Comparison of ENCODE assay signal across 8 cellular contexts in the genomic region with DNA sequence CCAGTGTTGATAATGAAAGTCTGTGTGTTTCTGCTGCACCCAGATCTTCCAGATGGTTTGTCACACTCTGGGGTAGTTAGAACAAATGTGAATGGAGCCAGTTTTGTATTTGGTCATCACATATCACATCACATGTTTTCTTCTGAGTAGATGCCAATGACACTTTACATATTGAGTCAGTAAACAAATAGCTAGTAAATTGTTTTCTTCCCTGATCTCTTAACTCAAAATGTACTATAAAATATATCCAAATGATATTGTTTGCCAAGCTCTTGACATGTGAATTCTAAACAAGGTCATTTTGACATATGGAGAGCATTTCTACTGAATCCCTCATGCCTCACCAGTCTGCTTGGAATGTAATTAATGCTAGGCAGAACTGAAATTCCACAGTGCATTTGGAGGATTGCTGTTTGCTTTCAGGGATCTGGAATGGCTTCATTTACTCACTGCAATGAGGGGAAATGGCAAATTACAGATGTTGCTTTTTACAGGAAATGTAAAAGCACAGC. TPM values are rescaled to one million over a fixed set of nuclear protein-coding genes. Genes with fewer than 3 reads are reported as not detected.
DNase-seq lines count a peak whose midpoint lies in the region; ATAC-seq, FAIRE-seq and TF ChIP-seq lines count a peak whose summit lies in the region.

No MANE protein-coding gene starts in this region.

- no peaks in the 10 kb centered on the region for H3K27me3 ChIP-seq in SU-DHL-6 (ENCODE audit: low read length)
- H3K27me3 ChIP-seq in MM.1S (replicated peaks; ENCODE audit: insufficient read depth, low read length): no peaks in the 10 kb centered on the region

- TF ChIP-seq CTCF in SU-DHL-6 (IDR thresholded peaks at IDR 0.05; ENCODE audit: insufficient read depth, low read length, poor library complexity, severe bottlenecking) (no peak), progenitor cell of endocrine pancreas (IDR thresholded peaks at IDR 0.05; ENCODE audit: unreplicated experiment) (no peak), glutamatergic neuron (IDR thresholded peaks at IDR 0.05; ENCODE audit: partially characterized antibody, unreplicated experiment) (no peak), MM.1S (IDR thresholded peaks at IDR 0.05; ENCODE audit: low read length) (no peak)

- 0 out of 2 replicates have a peak overlapping the region, but pooled peaks have one; percentile 14 for H3K9ac ChIP-seq in SU-DHL-6 (ENCODE audit: low read length)
- H3K9ac ChIP-seq in MM.1S (ENCODE audit: low read length): no peak overlapping the region

- H3K36me3 ChIP-seq in SU-DHL-6 (ENCODE audit: low read length) (peaks cover 19% of the 10 kb centered on the region), MM.1S (replicated peaks; ENCODE audit: insufficient read depth, low read length) (no peaks in the 10 kb centered on the region)

- H3K4me1 ChIP-seq in MM.1S (ENCODE audit: low read length): no peaks in the 10 kb centered on the region

- H3K4me3 Mint-ChIP-seq in progenitor cell of endocrine pancreas (ENCODE audit: low read depth) (no peak overlapping the region), glutamatergic neuron (ENCODE audit: unreplicated experiment) (no peak overlapping the region)

- H2AFZ ChIP-seq in SU-DHL-6 (ENCODE audit: low read depth, low read length, severe bottlenecking): no peak overlapping the region
- no peak overlapping the region for H2AFZ ChIP-seq in MM.1S (ENCODE audit: low read length)

- no peaks in the 10 kb centered on the region for H3K9me3 ChIP-seq in SU-DHL-6 (ENCODE audit: insufficient read depth, low read length)
- H3K9me3 ChIP-seq in MM.1S (replicated peaks; ENCODE audit: insufficient read depth, low read length): no peaks in the 10 kb centered on the region

- FAIRE-seq in frontal cortex (lab: Jason Lieb, UNC): peak; percentile 98

- H3K27ac ChIP-seq in SU-DHL-6 (ENCODE audit: low read depth, low read length) (peak overlapping the region; percentile 49), MM.1S (ENCODE audit: low read length) (no peak overlapping the region)

- ATAC-seq in GM21390 (IDR thresholded peaks at IDR 0.05; ENCODE audit: unreplicated experiment): no peak

- no peaks in the 10 kb centered on the region for H3K9me2 ChIP-seq in SU-DHL-6 (replicated peaks; ENCODE audit: insufficient read depth, low read length)
- no peaks in the 10 kb centered on the region for H3K9me2 ChIP-seq in MM.1S (replicated peaks; ENCODE audit: insufficient read depth, low read length)

- H3K9me3 Mint-ChIP-seq in progenitor cell of endocrine pancreas (ENCODE audit: low read depth): no peaks in the 10 kb centered on the region
- H3K9me3 Mint-ChIP-seq in glutamatergic neuron (ENCODE audit: unreplicated experiment): no peaks in the 10 kb centered on the region

- no peaks in the 10 kb centered on the region for H3K27me3 Mint-ChIP-seq in progenitor cell of endocrine pancreas
- peaks cover 2% of the 10 kb centered on the region for H3K27me3 Mint-ChIP-seq in glutamatergic neuron (ENCODE audit: unreplicated experiment)

- H3K4me2 ChIP-seq in SU-DHL-6 (ENCODE audit: low read depth, low read length, poor library complexity, severe bottlenecking) (peak overlapping the region; percentile 16), MM.1S (ENCODE audit: low read depth, low read length) (no peak overlapping the region)

- DNase-seq in EL: peak; percentile 55
- peak; percentile 20 to 40 for DNase-seq in frontal cortex (ENCODE audit: low spot score in 2 of 2)
- no peak for DNase-seq in progenitor cell of endocrine pancreas (ENCODE audit: low spot score, unreplicated experiment)
- no peak for DNase-seq in effector CD8-positive, alpha-beta T cell (lab: John Stamatoyannopoulos, UW)
- DNase-seq in glutamatergic neuron: no peak
- DNase-seq in MM.1S: no peak

- no peaks in the 10 kb centered on the region for H4K20me1 ChIP-seq in SU-DHL-6 (ENCODE audit: low read depth, low read length)
- H4K20me1 ChIP-seq in MM.1S (ENCODE audit: insufficient read depth, low read length): no peaks in the 10 kb centered on the region

- no peak overlapping the region for H3K4me3 ChIP-seq in SU-DHL-6 (ENCODE audit: insufficient read depth, low read length, poor library complexity, severe bottlenecking)
- H3K4me3 ChIP-seq in MM.1S (ENCODE audit: low read length): no peak overlapping the region

- no peaks in the 10 kb centered on the region for H3K36me3 Mint-ChIP-seq in progenitor cell of endocrine pancreas (ENCODE audit: insufficient read depth)
- H3K36me3 Mint-ChIP-seq in glutamatergic neuron (ENCODE audit: unreplicated experiment): no peaks in the 10 kb centered on the region

- H3K4me1 Mint-ChIP-seq in progenitor cell of endocrine pancreas (ENCODE audit: low read depth) (peaks cover 17% of the 10 kb centered on the region), glutamatergic neuron (ENCODE audit: low read depth, unreplicated experiment) (peaks cover 26% of the 10 kb centered on the region)

- H3K79me2 ChIP-seq in SU-DHL-6 (ENCODE audit: insufficient read depth, low read length) (peaks cover 11% of the 10 kb centered on the region; the same call in 1 of the 2 replicates), MM.1S (ENCODE audit: low read length) (no peaks in the 10 kb centered on the region)

- H3K27ac Mint-ChIP-seq in progenitor cell of endocrine pancreas (peak overlapping the region; percentile 49), glutamatergic neuron (ENCODE audit: unreplicated experiment) (no peak overlapping the region)

- H3F3A ChIP-seq in SU-DHL-6 (ENCODE audit: insufficient read depth): peaks cover 5% of the 10 kb centered on the region
- no peaks in the 10 kb centered on the region for H3F3A ChIP-seq in MM.1S (ENCODE audit: insufficient read depth, low read length)

RNA-seq across cellular contexts. Expression of gene PDHB, which starts 45.0 kb away (rescaled TPM):
- total RNA-seq in frontal cortex: 56.3 TPM
- total RNA-seq in progenitor cell of endocrine pancreas: 73.4 and 76.4 TPM in 2 replicates
- total RNA-seq in glutamatergic neuron (ENCODE audit: unreplicated experiment): 67.6 TPM

RNA-seq across cellular contexts. Expression of gene PXK, which starts 55.9 kb away (rescaled TPM):
- total RNA-seq in frontal cortex (22.0 TPM), progenitor cell of endocrine pancreas (11.7 and 12.5 TPM in 2 replicates), glutamatergic neuron (ENCODE audit: unreplicated experiment) (14.0 TPM)

Comparison
In these comparisons a context has a peak if more than half of its experiments do, and no peak if none do; other contexts are left out.
1. DNase-seq: peak in EL (single experiment) and frontal cortex (2 of 2); none in progenitor cell of endocrine pancreas (single experiment), effector CD8-positive, alpha-beta T cell (single experiment), glutamatergic neuron (single experiment) and MM.1S (single experiment).